Comparison of ENCODE assay signal across 13 cellular contexts in genomic region chr9:23829580-23830458, GRCh38. TPM values are rescaled to one million over a fixed set of nuclear protein-coding genes. Genes with fewer than 3 reads are reported as not detected.
A peak's percentile ranks its signal among the peaks of the same experiment; 100 is the strongest.
DNase-seq lines count a peak whose midpoint lies in the region; ATAC-seq, FAIRE-seq and TF ChIP-seq lines count a peak whose summit lies in the region.
"Had no signal": no experiment of that assay in that cellular context is flagged by ENCODE, and none has a peak within 500 bp of the region (broad histone marks: within the 10 kb centered on the region; RNA-seq: fewer than 3 reads in every experiment).

No MANE protein-coding gene starts in this region.

- H3K36me3 ChIP-seq in SK-N-SH (replicated peaks in 1 of 2; ENCODE audit: control insufficient read depth in 1 of 2, insufficient read depth in 2 of 2, low read length in 1 of 2) (no peaks in the 10 kb centered on the region), kidney (ENCODE audit: control insufficient read depth in 1 of 2, insufficient read depth in 2 of 2, low read length in 2 of 2) (no peaks in the 10 kb centered on the region)
- H3K36me3 ChIP-seq: heart right ventricle had no signal

- no peak for TF ChIP-seq RAD21 in SK-N-SH (IDR thresholded peaks at IDR 0.05; ENCODE audit: low read length)

- no peaks in the 10 kb centered on the region for H3K9me2 ChIP-seq in SK-N-SH

- no peak overlapping the region for H3K27ac Mint-ChIP-seq in type B pancreatic cell
- no peak overlapping the region for H3K27ac Mint-ChIP-seq in activated naive CD4-positive, alpha-beta T cell treated with anti-CD3 and anti-CD28 coated beads, Interleukin-2, amount 50 U/mL, for 72 hours

- no peak for ATAC-seq in SK-N-SH treated with all-trans-retinoic acid at 6 μM for 48 hours
- no peak for ATAC-seq in activated naive CD4-positive, alpha-beta T cell treated with anti-CD3 and anti-CD28 coated beads, Interleukin-2, amount 50 U/mL, for 72 hours
- ATAC-seq: heart right ventricle, Panc1 had no signal

- H3K9ac ChIP-seq in SK-N-SH (no peak overlapping the region), kidney (ENCODE audit: low read length in 2 of 2) (no peak overlapping the region)

- no peak overlapping the region for H3K4me2 ChIP-seq in SK-N-SH

- TF ChIP-seq EP300 in SK-N-SH (IDR thresholded peaks at IDR 0.05; ENCODE audit: borderline replicate concordance in 1 of 2, low read depth in 1 of 2, low read length in 1 of 2) = no peak

- H3K4me1 Mint-ChIP-seq in type B pancreatic cell (ENCODE audit: unreplicated experiment) = no peaks in the 10 kb centered on the region

- DNase-seq in SK-N-SH (no peak), amniotic epithelial cell (ENCODE audit: low read depth) (peak; percentile 6), type B pancreatic cell (ENCODE audit: extremely low spot score, unreplicated experiment) (no peak), kidney (no peak), hypothalamus (lab: John Stamatoyannopoulos, UW) (no peak)
- no peak for DNase-seq in activated naive CD4-positive, alpha-beta T cell treated with anti-CD3 and anti-CD28 coated beads, Interleukin-2, amount 50 U/mL, for 72 hours (ENCODE audit: low spot score in 2 of 2)
- DNase-seq: heart right ventricle, nucleus accumbens had no signal

- POLR2A ChIA-PET in SK-N-SH (lab: Yijun Ruan, JAX) = no interaction called here

- H3K4me3 Mint-ChIP-seq in type B pancreatic cell = peak overlapping the region; percentile 53

- no peaks in the 10 kb centered on the region for H3K27me3 ChIP-seq in SK-N-SH (ENCODE audit: insufficient read depth)

- H3K4me3 ChIP-seq in SK-N-SH (ENCODE audit: low read depth in 2 of 2, low read length in 1 of 2) (no peak overlapping the region), iPS-18c (ENCODE audit: insufficient read depth, low read depth, low read length) (peak overlapping the region; percentile 43), kidney (ENCODE audit: low read length in 2 of 2) (peak overlapping the region in 1 of 2 donors; percentile 18)
- H3K4me3 ChIP-seq: heart right ventricle had no signal

- H3K27ac ChIP-seq in SK-N-SH (ENCODE audit: low read depth in 2 of 2, low read length in 1 of 2) (no peak overlapping the region), kidney (ENCODE audit: low read depth in 2 of 2, low read length in 2 of 2) (no peak overlapping the region)
- H3K27ac ChIP-seq: heart right ventricle had no signal

- FAIRE-seq in kidney (lab: Jason Lieb, UNC) = no peak
- FAIRE-seq: colon, G401.6 had no signal

- H3K79me2 ChIP-seq in SK-N-SH (ENCODE audit: insufficient read depth) = no peaks in the 10 kb centered on the region

- TF ChIP-seq CTCF in SK-N-SH (IDR thresholded peaks at IDR 0.05) = no peak
- TF ChIP-seq CTCF in type B pancreatic cell (conservative IDR thresholded peaks at IDR 0.05) = no peak
- TF ChIP-seq CTCF in kidney (IDR thresholded peaks at IDR 0.05; ENCODE audit: borderline replicate concordance, extremely low read depth, insufficient read depth) = no peak

- 48% methylated on average over 20 of the region's 21 CpGs for WGBS in SK-N-SH (ENCODE audit: low lambda C conversion rate)

- no peaks in the 10 kb centered on the region for H4K20me1 ChIP-seq in SK-N-SH (ENCODE audit: insufficient read depth)

- CTCF ChIA-PET in SK-N-SH (lab: Yijun Ruan, JAX) = no interaction called here

- no peaks in the 10 kb centered on the region for H3K36me3 Mint-ChIP-seq in type B pancreatic cell
- peaks cover 10 to 21% of the 10 kb centered on the region in 2 donors for H3K36me3 Mint-ChIP-seq in activated naive CD4-positive, alpha-beta T cell treated with anti-CD3 and anti-CD28 coated beads, Interleukin-2, amount 50 U/mL, for 72 hours

- intact Hi-C loops in kidney (cut with DNase I) = no loop called here

- no peaks in the 10 kb centered on the region for H3F3A ChIP-seq in SK-N-SH (replicated peaks; ENCODE audit: insufficient read depth)

- H3K27me3 Mint-ChIP-seq in type B pancreatic cell = peaks cover 47% of the 10 kb centered on the region

- H3K4me1 ChIP-seq in SK-N-SH (ENCODE audit: control insufficient read depth in 1 of 2, insufficient read depth in 2 of 2, low read depth in 1 of 2, low read length in 1 of 2) = peaks cover 0 to 9% of the 10 kb centered on the region in 2 experiments; a peak in 2 of 4 replicates
- H3K4me1 ChIP-seq in kidney (ENCODE audit: control insufficient read depth in 1 of 2, insufficient read depth in 1 of 2, low read depth in 1 of 2, low read length in 2 of 2) = peaks cover 0 to 2% of the 10 kb centered on the region in 2 donors

- H2AFZ ChIP-seq in SK-N-SH (ENCODE audit: low read depth) = no peak overlapping the region

- H3K9me3 Mint-ChIP-seq in type B pancreatic cell = no peaks in the 10 kb centered on the region
- peaks cover 8 to 11% of the 10 kb centered on the region in 2 donors for H3K9me3 Mint-ChIP-seq in activated naive CD4-positive, alpha-beta T cell treated with anti-CD3 and anti-CD28 coated beads, Interleukin-2, amount 50 U/mL, for 72 hours

- H3K9me3 ChIP-seq in SK-N-SH (no peaks in the 10 kb centered on the region), iPS-18c (ENCODE audit: control insufficient read depth, insufficient read depth, low read length) (peaks cover 2% of the 10 kb centered on the region), kidney (ENCODE audit: control insufficient read depth in 1 of 2, low read length in 2 of 2) (peaks cover 0 to 5% of the 10 kb centered on the region in 2 donors)
- H3K9me3 ChIP-seq: heart right ventricle had no signal

TF ChIP-seq in SK-N-SH, 30 proteins besides CTCF, POLR2A, EP300 and RAD21:
- no peak for TF ChIP-seq NRF1 (IDR thresholded peaks at IDR 0.05; ENCODE audit: low read depth, low read length)
- TF ChIP-seq REST (IDR thresholded peaks at IDR 0.05; ENCODE audit: low read depth, low read length) = peak; percentile 94
TF ChIP-seq in SK-N-SH: peak in this region for 1.

TF ChIP-seq in SK-N-SH treated with all-trans-retinoic acid at 6 μM for 48 hours, 23 proteins besides CTCF, POLR2A, EP300 and RAD21 (continues in another document):
- no peak for TF ChIP-seq CREB5 (CRISPR knock-in tag; IDR thresholded peaks at IDR 0.05; ENCODE audit: low read depth)
- no peak for TF ChIP-seq ZC3H10 (CRISPR knock-in tag; IDR thresholded peaks at IDR 0.05)
- no peak for TF ChIP-seq PPARA (CRISPR knock-in tag; IDR thresholded peaks at IDR 0.05; ENCODE audit: borderline replicate concordance)
- TF ChIP-seq ZNF565 (CRISPR knock-in tag; conservative IDR thresholded peaks at IDR 0.05; ENCODE audit: low read depth) = no peak
- TF ChIP-seq POU6F1 (CRISPR knock-in tag; IDR thresholded peaks at IDR 0.05; ENCODE audit: borderline replicate concordance, low read depth) = no peak
- no peak for TF ChIP-seq OSR1 (CRISPR knock-in tag; IDR thresholded peaks at IDR 0.05)
- no peak for TF ChIP-seq ISL1 (CRISPR knock-in tag; IDR thresholded peaks at IDR 0.05)
- no peak for TF ChIP-seq TOX (CRISPR knock-in tag; IDR thresholded peaks at IDR 0.05; ENCODE audit: borderline replicate concordance)
- TF ChIP-seq ZFP30 (CRISPR knock-in tag; IDR thresholded peaks at IDR 0.05) = no peak
- TF ChIP-seq SNAI2 (CRISPR knock-in tag; IDR thresholded peaks at IDR 0.05) = no peak
- no peak for TF ChIP-seq BACH2 (CRISPR knock-in tag; IDR thresholded peaks at IDR 0.05; ENCODE audit: borderline replicate concordance)
- TF ChIP-seq PATZ1 (CRISPR knock-in tag; IDR thresholded peaks at IDR 0.05; ENCODE audit: borderline replicate concordance) = no peak
- TF ChIP-seq GLIS3 (CRISPR knock-in tag; IDR thresholded peaks at IDR 0.05) = no peak

RNA-seq across cellular contexts. Expression of gene ELAVL2, which starts 3.8 kb away (rescaled TPM):
- polyA plus RNA-seq in SK-N-SH (2012; rRNA removed) (0.15 and 0.28 TPM in 2 replicates), kidney (ENCODE audit: insufficient read depth, low read depth, low replicate concordance) (0.19 TPM)
- polyA plus RNA-seq in SK-N-SH (2012; cell fraction: cytosol; rRNA removed) = 0.37 and 0.50 TPM in 2 replicates
- 0.06 and 0.12 TPM in 2 replicates for polyA plus RNA-seq in SK-N-SH (2012; cell fraction: nucleus; rRNA removed)
- total RNA-seq in type B pancreatic cell (ENCODE audit: low replicate concordance) (4.5 and 11.6 TPM in 2 replicates), kidney (0.35 TPM)
- not detected for total RNA-seq in activated naive CD4-positive, alpha-beta T cell treated with anti-CD3 and anti-CD28 coated beads, Interleukin-2, amount 50 U/mL, for 72 hours
